In the genomic region with DNA sequence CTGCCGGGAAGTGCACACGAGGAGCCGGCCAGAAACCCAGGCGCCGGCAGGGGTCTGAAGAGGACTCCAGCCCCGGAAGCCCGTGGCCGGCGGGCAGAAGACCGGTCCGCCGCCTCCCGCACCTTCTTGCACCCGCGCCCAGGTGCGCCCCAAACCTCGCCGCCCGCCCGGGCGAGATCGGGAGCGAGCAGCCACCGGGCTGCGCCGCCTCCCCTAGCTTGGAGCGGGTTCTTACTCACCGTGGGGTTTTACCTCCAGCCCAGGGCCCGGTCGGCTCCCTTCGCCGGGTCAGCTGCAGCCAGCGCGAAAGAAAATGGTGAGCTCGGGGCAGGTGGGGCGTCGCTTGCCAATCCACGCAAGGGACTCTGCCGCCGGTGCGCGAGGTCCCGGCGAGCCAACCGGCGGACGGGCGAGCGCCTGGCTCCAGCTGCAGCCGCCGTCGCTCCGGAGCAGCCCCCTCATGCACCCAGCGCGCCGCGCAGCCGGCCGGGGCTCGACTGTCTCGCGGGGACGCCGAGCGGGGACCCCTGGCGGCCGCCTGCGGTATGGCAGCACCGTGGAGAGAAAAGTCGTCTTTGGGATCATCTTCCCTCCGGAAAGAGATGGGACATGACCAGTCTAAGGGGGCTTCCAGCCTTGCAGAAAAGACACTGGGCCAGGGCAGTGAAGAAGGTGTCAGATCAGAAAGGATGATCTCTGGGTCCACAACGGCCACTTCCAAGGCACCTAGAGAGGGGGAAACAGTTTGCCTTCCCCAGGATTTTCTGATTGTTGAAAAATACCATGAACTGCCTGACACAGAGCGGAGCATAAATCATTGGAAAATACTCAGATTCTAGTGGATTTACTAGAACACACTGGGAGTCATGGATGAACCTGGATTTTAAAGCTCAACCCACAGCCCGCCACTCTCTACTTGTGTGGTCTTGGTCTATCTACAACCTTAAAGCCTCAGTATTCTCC, we compare ENCODE assay signal across 8 cellular contexts.
A peak's percentile ranks its signal among the peaks of the same experiment; 100 is the strongest.
DNase-seq lines count a peak whose midpoint lies in the region; ATAC-seq, FAIRE-seq and TF ChIP-seq lines count a peak whose summit lies in the region.

A gene (minus strand): TSS at position 499 of the 963 bp plus-strand sequence. CDS start 74,264 bp downstream, outside the sequence.

- FAIRE-seq in D721Med (lab: Jason Lieb, UNC), result no peak

- peaks cover 20% of the 10 kb centered on the region for H3K4me1 ChIP-seq in HUES6 (ENCODE audit: control insufficient read depth, insufficient read depth, low read length)
- peaks cover 37% of the 10 kb centered on the region for H3K4me1 ChIP-seq in neuron (ENCODE audit: insufficient read depth, low read length)

- H3K27me3 ChIP-seq in HUES6 (ENCODE audit: control insufficient read depth, insufficient read depth, low read length) (peaks cover 10% of the 10 kb centered on the region; the same call in 1 of the 2 replicates), neuron (ENCODE audit: insufficient read depth, low read length) (no peaks in the 10 kb centered on the region)

- H3K36me3 ChIP-seq in HUES6 (ENCODE audit: control insufficient read depth, insufficient read depth, low read length) (no peaks in the 10 kb centered on the region), neuron (ENCODE audit: insufficient read depth, low read length) (no peaks in the 10 kb centered on the region)

- peak within 1 kb of the TSS; percentile 96 for H2AFZ ChIP-seq in neuron (ENCODE audit: low read depth, low read length)

- DNase-seq in D721Med (ENCODE audit: insufficient read length, low spot score) (peak; percentile 57), RWPE1 (ENCODE audit: low spot score) (peak; percentile 79), foreskin melanocyte (peak; percentile 57), stromal cell of bone marrow (ENCODE audit: low read depth) (peak; percentile 31)
- peak; percentile 31 to 74 (median 58) for DNase-seq in activated naive CD4-positive, alpha-beta T cell (lab: John Stamatoyannopoulos, UW)

- H3K4me3 ChIP-seq in HUES6 (ENCODE audit: low read depth, low read length), result peak within 1 kb of the TSS; percentile 75
- H3K4me3 ChIP-seq in neuron (ENCODE audit: low read length), result peak within 1 kb of the TSS; percentile 72

- POLR2A ChIA-PET in RWPE1 (lab: Yijun Ruan, JAX; ENCODE audit: low non-redundant PET), result no interaction called here

- ATAC-seq in GM21423 (IDR thresholded peaks at IDR 0.05; ENCODE audit: unreplicated experiment), result peak; percentile 70

- H3K9me3 ChIP-seq in HUES6 (ENCODE audit: control insufficient read depth, insufficient read depth, low read depth, low read length), result no peaks in the 10 kb centered on the region
- H3K9me3 ChIP-seq in neuron (ENCODE audit: low read length), result no peaks in the 10 kb centered on the region

- TF ChIP-seq CTCF in D721Med (IDR thresholded peaks at IDR 0.05; ENCODE audit: insufficient read depth, missing control alignments) (peak; percentile 73), RWPE1 (conservative IDR thresholded peaks at IDR 0.05; ENCODE audit: low read depth) (peak; percentile 98)

- peak within 1 kb of the TSS; percentile 51; the same call in 1 of the 2 replicates for H3K27ac ChIP-seq in HUES6 (ENCODE audit: low read depth, low read length)
- H3K27ac ChIP-seq in RWPE1, result peak within 1 kb of the TSS; percentile 97

- peak within 1 kb of the TSS; percentile 77 for H3K9ac ChIP-seq in HUES6 (ENCODE audit: low read length)

- CTCF ChIA-PET in RWPE1 (lab: Yijun Ruan, JAX), result interaction anchor here (0.6 to 2.0 kb wide), 11 partner anchors 10 to 199 kb away, joined by 3 to 17 read pairs (median 4); no protein-coding TSS in a partner anchor

Comparison
In these comparisons a context has a peak if more than half of its experiments do, and no peak if none do; other contexts are left out.
1. Peak in every context shown above with its lines: DNase-seq, ATAC-seq, H3K4me3 ChIP-seq and H3K27ac ChIP-seq.